16 cellular contexts compared by ENCODE assay signal in the genomic region with DNA sequence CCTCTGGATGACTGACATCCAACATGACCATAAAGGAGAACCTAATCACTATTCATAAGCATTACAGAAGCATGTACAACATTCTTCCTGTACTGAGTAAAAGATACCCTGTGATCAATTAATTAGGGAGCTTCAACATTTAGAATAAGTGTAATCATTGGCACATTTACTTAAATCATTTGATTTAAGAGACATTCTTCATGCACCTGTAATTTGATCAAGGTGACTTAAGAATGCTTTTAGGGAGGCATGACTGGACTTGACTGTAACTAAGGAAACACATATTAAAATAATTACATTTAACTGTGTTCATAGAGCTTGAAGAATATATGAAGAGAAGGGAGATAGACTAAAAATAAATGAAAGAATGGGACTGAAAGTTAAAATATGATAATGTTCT.
DNase-seq lines count a peak whose midpoint lies in the region; ATAC-seq and TF ChIP-seq lines count a peak whose summit lies in the region.
"Had no signal": no experiment of that assay in that cellular context is flagged by ENCODE, and none has a peak within 500 bp of the region (broad histone marks: within the 10 kb centered on the region; RNA-seq: fewer than 3 reads in every experiment).

No MANE protein-coding gene starts in this region.

- CTCF ChIA-PET in SK-N-SH (lab: Yijun Ruan, JAX), result interaction anchor here (0.7 kb wide), 1 partner anchor 17 kb away, joined by 3 read pairs; no protein-coding TSS in a partner anchor

- H3K9me2 ChIP-seq in SK-N-SH, result no peaks in the 10 kb centered on the region

- ATAC-seq in SK-N-SH treated with all-trans-retinoic acid at 6 μM for 48 hours (no peak), HG03097 (IDR thresholded peaks at IDR 0.05; ENCODE audit: low FRiP score, unreplicated experiment) (no peak)

- no peak for TF ChIP-seq EP300 in SK-N-SH (IDR thresholded peaks at IDR 0.05; ENCODE audit: borderline replicate concordance in 1 of 2, low read depth in 1 of 2, low read length in 1 of 2)

- no peaks in the 10 kb centered on the region for H3K9me3 ChIP-seq in SK-N-SH
- H3K9me3 ChIP-seq in ascending aorta, result no peaks in the 10 kb centered on the region
- H3K9me3 ChIP-seq: BLaER1, HAP-1 had no signal

- intact Hi-C loops in ascending aorta (cut with DNase I), result no loop called here

- H3K27me3 ChIP-seq in SK-N-SH (ENCODE audit: insufficient read depth), result no peaks in the 10 kb centered on the region
- H3K27me3 ChIP-seq in ascending aorta, result no peaks in the 10 kb centered on the region
- H3K27me3 ChIP-seq: BLaER1 had no signal

- H3K4me1 ChIP-seq in SK-N-SH (ENCODE audit: control insufficient read depth in 1 of 2, insufficient read depth in 2 of 2, low read depth in 1 of 2, low read length in 1 of 2), result no peaks in the 10 kb centered on the region
- H3K4me1 ChIP-seq in ascending aorta, result no peaks in the 10 kb centered on the region
- H3K4me1 ChIP-seq: BLaER1, HAP-1 had no signal

- POLR2A ChIA-PET in SK-N-SH (lab: Yijun Ruan, JAX), result no interaction called here

- peak; percentile 2 for DNase-seq in NCI-H1436 (lab: John Stamatoyannopoulos, UW)
- DNase-seq in NCI-H1436 treated with DMSO at 0.1 percent for 48 hours (lab: John Stamatoyannopoulos, UW), result no peak
- no peak for DNase-seq in SK-N-SH
- DNase-seq in SK-N-DZ (ENCODE audit: low spot score), result peak; percentile 11
- no peak for DNase-seq in ascending aorta (ENCODE audit: low spot score in 2 of 2)
- DNase-seq: 8988T; CD4-positive, alpha-beta memory T cell; DMS153; DMS79; GDM1; GM23248 had no signal

- no peaks in the 10 kb centered on the region for H4K20me1 ChIP-seq in SK-N-SH (ENCODE audit: insufficient read depth)
- H4K20me1 ChIP-seq: BLaER1 had no signal

- no peak overlapping the region for H3K9ac ChIP-seq in SK-N-SH
- H3K9ac ChIP-seq: BLaER1, GM23248 had no signal

- H3K27ac ChIP-seq in SK-N-SH (ENCODE audit: low read depth in 2 of 2, low read length in 1 of 2) (no peak overlapping the region), ascending aorta (no peak overlapping the region)
- H3K27ac ChIP-seq: BLaER1, GM23248, HL-60 had no signal

- no peak overlapping the region for H3K4me3 ChIP-seq in SK-N-SH (ENCODE audit: low read depth in 2 of 2, low read length in 1 of 2)
- H3K4me3 ChIP-seq in ascending aorta, result no peak overlapping the region
- H3K4me3 ChIP-seq: BLaER1, GM23248, HAP-1 had no signal

- TF ChIP-seq CTCF in SK-N-SH (IDR thresholded peaks at IDR 0.05) (no peak), ascending aorta (IDR thresholded peaks at IDR 0.05) (no peak)

- no peak overlapping the region for H3K4me2 ChIP-seq in SK-N-SH
- H3K4me2 ChIP-seq: BLaER1 had no signal

- no peak for TF ChIP-seq RAD21 in SK-N-SH (IDR thresholded peaks at IDR 0.05; ENCODE audit: low read length)

- H3K79me2 ChIP-seq in SK-N-SH (ENCODE audit: insufficient read depth), result no peaks in the 10 kb centered on the region

- H3F3A ChIP-seq in SK-N-SH (replicated peaks; ENCODE audit: insufficient read depth), result no peaks in the 10 kb centered on the region

- H2AFZ ChIP-seq in SK-N-SH (ENCODE audit: low read depth), result no peak overlapping the region
- H2AFZ ChIP-seq: GM23248 had no signal

- no peaks in the 10 kb centered on the region for H3K36me3 ChIP-seq in SK-N-SH (replicated peaks in 1 of 2; ENCODE audit: control insufficient read depth in 1 of 2, insufficient read depth in 2 of 2, low read length in 1 of 2)
- H3K36me3 ChIP-seq in ascending aorta, result no peaks in the 10 kb centered on the region
- H3K36me3 ChIP-seq: BLaER1, HAP-1 had no signal

TF ChIP-seq in SK-N-SH treated with all-trans-retinoic acid at 6 μM for 48 hours, 23 proteins besides CTCF, POLR2A, EP300 and RAD21:
- TF ChIP-seq ZNF565 (CRISPR knock-in tag; conservative IDR thresholded peaks at IDR 0.05; ENCODE audit: low read depth) (no peak), ISL1 (CRISPR knock-in tag; IDR thresholded peaks at IDR 0.05) (peak; percentile 96), BACH2 (CRISPR knock-in tag; IDR thresholded peaks at IDR 0.05; ENCODE audit: borderline replicate concordance) (no peak)
- TF ChIP-seq, protein P1, sequence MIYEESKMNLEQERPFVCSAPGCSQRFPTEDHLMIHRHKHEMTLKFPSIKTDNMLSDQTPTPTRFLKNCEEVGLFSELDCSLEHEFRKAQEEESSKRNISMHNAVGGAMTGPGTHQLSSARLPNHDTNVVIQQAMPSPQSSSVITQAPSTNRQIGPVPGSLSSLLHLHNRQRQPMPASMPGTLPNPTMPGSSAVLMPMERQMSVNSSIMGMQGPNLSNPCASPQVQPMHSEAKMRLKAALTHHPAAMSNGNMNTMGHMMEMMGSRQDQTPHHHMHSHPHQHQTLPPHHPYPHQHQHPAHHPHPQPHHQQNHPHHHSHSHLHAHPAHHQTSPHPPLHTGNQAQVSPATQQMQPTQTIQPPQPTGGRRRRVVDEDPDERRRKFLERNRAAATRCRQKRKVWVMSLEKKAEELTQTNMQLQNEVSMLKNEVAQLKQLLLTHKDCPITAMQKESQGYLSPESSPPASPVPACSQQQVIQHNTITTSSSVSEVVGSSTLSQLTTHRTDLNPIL (CRISPR knock-in tag; IDR thresholded peaks at IDR 0.05; ENCODE audit: low read depth), result peak; percentile 49; the same call in 1 of the 2 replicates

TF ChIP-seq in SK-N-SH, 30 proteins besides CTCF, POLR2A, EP300 and RAD21:
- TF ChIP-seq RXRA (IDR thresholded peaks at IDR 0.05; ENCODE audit: borderline replicate concordance, low read depth) (no peak), RFX5 (IDR thresholded peaks at IDR 0.05; ENCODE audit: low read length) (no peak), TEAD4 (IDR thresholded peaks at IDR 0.05; ENCODE audit: borderline replicate concordance, insufficient read depth) (no peak), GABPA (IDR thresholded peaks at IDR 0.05; ENCODE audit: low read depth) (no peak), FOXJ3 (CRISPR knock-in tag; IDR thresholded peaks at IDR 0.05) (no peak), TAF1 (IDR thresholded peaks at IDR 0.05; ENCODE audit: borderline replicate concordance, low read depth, low read length) (no peak), TCF12 (IDR thresholded peaks at IDR 0.05) (no peak), RCOR1 (IDR thresholded peaks at IDR 0.05; ENCODE audit: low read length) (no peak), NFIC (IDR thresholded peaks at IDR 0.05; ENCODE audit: borderline replicate concordance) (no peak), GATA2 (CRISPR knock-in tag; IDR thresholded peaks at IDR 0.05) (no peak), POLR2AphosphoS5 (IDR thresholded peaks at IDR 0.05; ENCODE audit: low read depth, low read length) (no peak), SMC3 (IDR thresholded peaks at IDR 0.05; ENCODE audit: low read depth, low read length) (no peak)
- TF ChIP-seq, protein P2, sequence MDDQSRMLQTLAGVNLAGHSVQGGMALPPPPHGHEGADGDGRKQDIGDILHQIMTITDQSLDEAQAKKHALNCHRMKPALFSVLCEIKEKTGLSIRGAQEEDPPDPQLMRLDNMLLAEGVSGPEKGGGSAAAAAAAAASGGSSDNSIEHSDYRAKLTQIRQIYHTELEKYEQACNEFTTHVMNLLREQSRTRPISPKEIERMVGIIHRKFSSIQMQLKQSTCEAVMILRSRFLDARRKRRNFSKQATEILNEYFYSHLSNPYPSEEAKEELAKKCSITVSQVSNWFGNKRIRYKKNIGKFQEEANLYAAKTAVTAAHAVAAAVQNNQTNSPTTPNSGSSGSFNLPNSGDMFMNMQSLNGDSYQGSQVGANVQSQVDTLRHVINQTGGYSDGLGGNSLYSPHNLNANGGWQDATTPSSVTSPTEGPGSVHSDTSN (IDR thresholded peaks at IDR 0.05), result no peak
- TF ChIP-seq, protein P3, sequence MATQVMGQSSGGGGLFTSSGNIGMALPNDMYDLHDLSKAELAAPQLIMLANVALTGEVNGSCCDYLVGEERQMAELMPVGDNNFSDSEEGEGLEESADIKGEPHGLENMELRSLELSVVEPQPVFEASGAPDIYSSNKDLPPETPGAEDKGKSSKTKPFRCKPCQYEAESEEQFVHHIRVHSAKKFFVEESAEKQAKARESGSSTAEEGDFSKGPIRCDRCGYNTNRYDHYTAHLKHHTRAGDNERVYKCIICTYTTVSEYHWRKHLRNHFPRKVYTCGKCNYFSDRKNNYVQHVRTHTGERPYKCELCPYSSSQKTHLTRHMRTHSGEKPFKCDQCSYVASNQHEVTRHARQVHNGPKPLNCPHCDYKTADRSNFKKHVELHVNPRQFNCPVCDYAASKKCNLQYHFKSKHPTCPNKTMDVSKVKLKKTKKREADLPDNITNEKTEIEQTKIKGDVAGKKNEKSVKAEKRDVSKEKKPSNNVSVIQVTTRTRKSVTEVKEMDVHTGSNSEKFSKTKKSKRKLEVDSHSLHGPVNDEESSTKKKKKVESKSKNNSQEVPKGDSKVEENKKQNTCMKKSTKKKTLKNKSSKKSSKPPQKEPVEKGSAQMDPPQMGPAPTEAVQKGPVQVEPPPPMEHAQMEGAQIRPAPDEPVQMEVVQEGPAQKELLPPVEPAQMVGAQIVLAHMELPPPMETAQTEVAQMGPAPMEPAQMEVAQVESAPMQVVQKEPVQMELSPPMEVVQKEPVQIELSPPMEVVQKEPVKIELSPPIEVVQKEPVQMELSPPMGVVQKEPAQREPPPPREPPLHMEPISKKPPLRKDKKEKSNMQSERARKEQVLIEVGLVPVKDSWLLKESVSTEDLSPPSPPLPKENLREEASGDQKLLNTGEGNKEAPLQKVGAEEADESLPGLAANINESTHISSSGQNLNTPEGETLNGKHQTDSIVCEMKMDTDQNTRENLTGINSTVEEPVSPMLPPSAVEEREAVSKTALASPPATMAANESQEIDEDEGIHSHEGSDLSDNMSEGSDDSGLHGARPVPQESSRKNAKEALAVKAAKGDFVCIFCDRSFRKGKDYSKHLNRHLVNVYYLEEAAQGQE (IDR thresholded peaks at IDR 0.05; ENCODE audit: low read depth, low read length), result no peak

Comparison
In these comparisons a context has a peak if more than half of its experiments do, and no peak if none do; other contexts are left out.
1. DNase-seq: peak in NCI-H1436 (single experiment) and SK-N-DZ (single experiment); none in NCI-H1436 treated with DMSO at 0.1 percent for 48 hours (single experiment), SK-N-SH (single experiment) and ascending aorta (0 of 2).